Comparison of ENCODE assay signal across 28 cellular contexts in genomic region chr15:55485273-55485672, GRCh38.
"Had no signal": no experiment of that assay in that cellular context is flagged by ENCODE, and none has a peak within 500 bp of the region (broad histone marks: within the 10 kb centered on the region; RNA-seq: fewer than 3 reads in every experiment).

No MANE protein-coding gene starts in this region.

- H3K4me1 Mint-ChIP-seq: immature natural killer cell; naive thymus-derived CD8-positive, alpha-beta T cell; nephron; neural crest cell; stimulated activated memory B cell treated with anti-CD40 and anti-IgM and Interleukin-4, amounts not matched to agents 10 μg/mL and 1 μg/mL and 100 μg/mL, for 72 hours; stimulated activated naive CD8-positive, alpha-beta T cell treated with anti-CD3 and anti-CD28 coated beads, Interleukin-15, amount 100 ng/mL, for 72 hours had no signal

- H3K4me3 ChIP-seq: left lung, lower lobe of right lung, ovary, right atrium auricular region, right lobe of liver, smooth muscle cell, tibial nerve, uterus had no signal

- H3K27me3 ChIP-seq: left lung, neutrophil, ovary, right atrium auricular region, right lobe of liver, tibial nerve, uterus had no signal

- ATAC-seq: left colon; left lung; lower lobe of right lung; naive thymus-derived CD8-positive, alpha-beta T cell; right lobe of liver; stimulated activated memory B cell treated with anti-CD40 and anti-IgM and Interleukin-4, amounts not matched to agents 10 μg/mL and 1 μg/mL and 100 μg/mL, for 72 hours; stimulated activated naive CD8-positive, alpha-beta T cell treated with anti-CD3 and anti-CD28 coated beads, Interleukin-15, amount 100 ng/mL, for 72 hours had no signal

- H3K27ac ChIP-seq: left lung, lower lobe of right lung, neutrophil, ovary, right atrium auricular region, right lobe of liver, tibial nerve, uterus had no signal

- FAIRE-seq: islet of Langerhans, kidney had no signal

- H3K9me3 ChIP-seq: ovary, right lobe of liver had no signal

- H3K4me3 Mint-ChIP-seq: immature natural killer cell; naive thymus-derived CD8-positive, alpha-beta T cell; nephron; neural crest cell; stimulated activated memory B cell treated with anti-CD40 and anti-IgM and Interleukin-4, amounts not matched to agents 10 μg/mL and 1 μg/mL and 100 μg/mL, for 72 hours; stimulated activated naive CD8-positive, alpha-beta T cell treated with anti-CD3 and anti-CD28 coated beads, Interleukin-15, amount 100 ng/mL, for 72 hours; type B pancreatic cell had no signal

- H3K27me3 Mint-ChIP-seq: progenitor cell of endocrine pancreas; stimulated activated memory B cell treated with anti-CD40 and anti-IgM and Interleukin-4, amounts not matched to agents 10 μg/mL and 1 μg/mL and 100 μg/mL, for 72 hours; stimulated activated naive CD8-positive, alpha-beta T cell treated with anti-CD3 and anti-CD28 coated beads, Interleukin-15, amount 100 ng/mL, for 72 hours; type B pancreatic cell had no signal

- H3K4me2 ChIP-seq: smooth muscle cell had no signal

- H3K4me1 ChIP-seq: left lung, lower lobe of right lung, right atrium auricular region, right lobe of liver, tibial nerve, uterus had no signal

- H3K27ac Mint-ChIP-seq: immature natural killer cell; nephron; progenitor cell of endocrine pancreas; stimulated activated memory B cell treated with anti-CD40 and anti-IgM and Interleukin-4, amounts not matched to agents 10 μg/mL and 1 μg/mL and 100 μg/mL, for 72 hours; type B pancreatic cell had no signal

- H3K36me3 ChIP-seq: neutrophil, ovary, right atrium auricular region, right lobe of liver, uterus had no signal

- DNase-seq: immature natural killer cell; kidney; left colon; left lung; lower lobe of right lung; mammary epithelial cell; mesenchymal stem cell; naive thymus-derived CD8-positive, alpha-beta T cell; ovary; right lobe of liver; stimulated activated CD4-positive, alpha-beta T cell treated with anti-CD3 and anti-CD28 coated beads, Interleukin-1b, Interleukin-23, amount 100 ng/mL, for 48 hours; stimulated activated CD4-positive, alpha-beta T cell treated with anti-CD3 and anti-CD28 coated beads, Interleukin-2, amount 100 ng/mL, for 48 hours; stimulated activated CD4-positive, alpha-beta T cell treated with anti-CD3 and anti-CD28 coated beads, Interleukin-4, amount 100 ng/mL, for 4 hours; stimulated activated CD8-positive, alpha-beta memory T cell treated with anti-CD3 and anti-CD28 coated beads, Interleukin-4, amount 100 ng/mL, for 48 hours; stimulated activated naive CD4-positive, alpha-beta T cell treated with Interleukin-2 at 50 U/mL for 16 hours; stimulated activated naive CD8-positive, alpha-beta T cell treated with anti-CD3 and anti-CD28 coated beads, Interleukin-15, amount 100 ng/mL, for 72 hours; substantia nigra; uterus had no signal
